In genomic region chrX:129931411-129932136, GRCh38 we compare ENCODE assay signal across 8 cellular contexts. TPM values are rescaled to one million over a fixed set of nuclear protein-coding genes. Genes with fewer than 3 reads are reported as not detected.
A peak's percentile ranks its signal among the peaks of the same experiment; 100 is the strongest.
DNase-seq lines count a peak whose midpoint lies in the region; TF ChIP-seq lines count a peak whose summit lies in the region.

No MANE protein-coding gene starts in this region.

- no peaks in the 10 kb centered on the region for H4K20me1 ChIP-seq in PC-9 (ENCODE audit: insufficient read depth)

- peaks cover 9% of the 10 kb centered on the region; the same call in 1 of the 2 replicates for H3K36me3 ChIP-seq in PC-9 (ENCODE audit: low read depth)

- H3K27me3 Mint-ChIP-seq in neural crest cell (ENCODE audit: low read depth) = peaks cover 29% of the 10 kb centered on the region

- POLR2A ChIA-PET in PC-9 (lab: Charles Lee; ENCODE audit: unreplicated experiment) = no interaction called here

- H3K9me2 ChIP-seq in PC-9 (ENCODE audit: insufficient read depth) = no peaks in the 10 kb centered on the region

- H3K27me3 ChIP-seq in PC-9 (ENCODE audit: insufficient read depth, low read depth) = peaks cover 18% of the 10 kb centered on the region

- no peak overlapping the region for H3K27ac ChIP-seq in PC-9
- peak overlapping the region; percentile 84 for H3K27ac ChIP-seq in temporal lobe (ENCODE audit: low read depth, low read length)

- BruUV-seq in PC-9 (replicated peaks; lab: Mats Ljungman, UMichigan) = no TSS peak

- no peaks in the 10 kb centered on the region for H3K9me3 ChIP-seq in PC-9 (ENCODE audit: insufficient read depth, low read depth)

- peak overlapping the region; percentile 85 for H3K4me2 ChIP-seq in PC-9

- TF ChIP-seq CTCF in GM20000 (IDR thresholded peaks at IDR 0.05; ENCODE audit: extremely low read depth, missing control alignments) = no peak
- TF ChIP-seq CTCF in PC-9 (conservative IDR thresholded peaks at IDR 0.05) = no peak
- TF ChIP-seq CTCF in neural crest cell (conservative IDR thresholded peaks at IDR 0.05) = no peak

- H3K4me1 ChIP-seq in PC-9 (replicated peaks; ENCODE audit: insufficient read depth) = no peaks in the 10 kb centered on the region

- peak overlapping the region; percentile 85 for H3K4me3 ChIP-seq in PC-9

- H3K36me3 Mint-ChIP-seq in neural crest cell (ENCODE audit: low read depth) = peaks cover 8% of the 10 kb centered on the region

- H2AFZ ChIP-seq in PC-9 = peak overlapping the region; percentile 91

- no peaks in the 10 kb centered on the region for H3K9me3 Mint-ChIP-seq in neural crest cell

- H3K4me3 Mint-ChIP-seq in neural crest cell = peak overlapping the region; percentile 95

- peaks cover 42% of the 10 kb centered on the region for H3F3A ChIP-seq in PC-9 (ENCODE audit: insufficient read depth, low read depth)

- peak overlapping the region; percentile 89 for H3K27ac Mint-ChIP-seq in neural crest cell (ENCODE audit: unreplicated experiment)

- CTCF ChIA-PET in PC-9 (lab: Charles Lee) = interaction anchor here (0.5 to 0.8 kb wide), 2 partner anchors 30 to 256 kb away, joined by 5 to 6 read pairs; no protein-coding TSS in a partner anchor

- DNase-seq in D341Med (ENCODE audit: low spot score) (peak; percentile 85), GM20000 (ENCODE audit: low spot score) (peak; percentile 87), HS-27A (ENCODE audit: low read depth) (peak; percentile 33), PC-9 (peak; percentile 46 to 73), foreskin melanocyte (peak; percentile 84), neural crest cell (ENCODE audit: low read depth, low spot score) (peak; percentile 70)
- peak; percentile 62 for DNase-seq in activated naive CD4-positive, alpha-beta T cell treated with Interleukin-2 at 50 U/mL for 16 hours

- intact Hi-C loops in PC-9 (cut with micrococcal nuclease; ENCODE audit: unreplicated experiment) = no loop called here

- peaks cover 20% of the 10 kb centered on the region for H3K4me1 Mint-ChIP-seq in neural crest cell

- no peaks in the 10 kb centered on the region for H3K79me2 ChIP-seq in PC-9 (ENCODE audit: low read depth)

RNA-seq across cellular contexts. Expression of gene UTP14A, which starts 25.6 kb away (rescaled TPM):
- 44.6 and 55.4 TPM in 2 replicates for total RNA-seq in PC-9 (2021)
- total RNA-seq in neural crest cell = 24.1 and 26.3 TPM in 2 replicates
- total RNA-seq in temporal lobe = 8.4 TPM

RNA-seq across cellular contexts. Expression of gene BCORL1, which starts 50.9 kb away (rescaled TPM):
- total RNA-seq in PC-9 (2021) (32.2 TPM in 2 replicates), neural crest cell (46.2 and 53.7 TPM in 2 replicates), temporal lobe (6.4 TPM)

Comparison
In these comparisons a context has a peak if more than half of its experiments do, and no peak if none do; other contexts are left out.
1. DNase-seq: peak in every context shown above with its lines; median percentile 87 in GM20000; 85 in D341Med; 84 in foreskin melanocyte; 70 in neural crest cell; 62 in activated naive CD4-positive, alpha-beta T cell treated with Interleukin-2 at 50 U/mL for 16 hours; 60 in PC-9; 33 in HS-27A.